In genomic region chr12:57753938-57754337, GRCh38 we compare ENCODE assay signal across 10 cellular contexts. TPM values are rescaled to one million over a fixed set of nuclear protein-coding genes. Genes with fewer than 3 reads are reported as not detected.
DNase-seq lines count a peak whose midpoint lies in the region; ATAC-seq and TF ChIP-seq lines count a peak whose summit lies in the region.
"Had no signal": no experiment of that assay in that cellular context is flagged by ENCODE, and none has a peak within 500 bp of the region (broad histone marks: within the 10 kb centered on the region; RNA-seq: fewer than 3 reads in every experiment).

No MANE protein-coding gene starts in this region.

- H3K9me3 ChIP-seq in HUES48 (ENCODE audit: control insufficient read depth, insufficient read depth, low read length) = no peaks in the 10 kb centered on the region
- no peaks in the 10 kb centered on the region for H3K9me3 ChIP-seq in gastrocnemius medialis
- H3K9me3 ChIP-seq: neutrophil had no signal

- H3K9me3 Mint-ChIP-seq in CD14-positive monocyte = peaks cover 0 to 7% (median 0%) of the 10 kb centered on the region in 7 donors
- no peaks in the 10 kb centered on the region for H3K9me3 Mint-ChIP-seq in activated naive CD8-positive, alpha-beta T cell treated with anti-CD3 and anti-CD28 coated beads, Interleukin-2, amount 10 ng/mL, durations not matched to agents 7 days and 5 days
- no peaks in the 10 kb centered on the region for H3K9me3 Mint-ChIP-seq in naive thymus-derived CD8-positive, alpha-beta T cell

- DNase-seq in CD14-positive monocyte (ENCODE audit: low spot score) (no peak), gastrocnemius medialis (no peak), HCEC 1CT (no peak), lower leg skin (ENCODE audit: low spot score in 2 of 2) (no peak)
- DNase-seq in activated naive CD8-positive, alpha-beta T cell treated with anti-CD3 and anti-CD28 coated beads, Interleukin-2, amount 10 ng/mL, durations not matched to agents 7 days and 5 days = no peak
- DNase-seq in naive thymus-derived CD8-positive, alpha-beta T cell = no peak
- DNase-seq: RPMI8226 had no signal

- peaks cover 12 to 28% of the 10 kb centered on the region in 2 donors for H3K36me3 Mint-ChIP-seq in CD14-positive monocyte
- peaks cover 20% of the 10 kb centered on the region for H3K36me3 Mint-ChIP-seq in activated naive CD8-positive, alpha-beta T cell treated with anti-CD3 and anti-CD28 coated beads, Interleukin-2, amount 10 ng/mL, durations not matched to agents 7 days and 5 days
- peaks cover 0 to 29% (median 0%) of the 10 kb centered on the region in 3 donors for H3K36me3 Mint-ChIP-seq in naive thymus-derived CD8-positive, alpha-beta T cell

- H3K27ac Mint-ChIP-seq in CD14-positive monocyte = peak overlapping the region in 1 of 7 donors; percentile 4
- H3K27ac Mint-ChIP-seq in activated naive CD8-positive, alpha-beta T cell treated with anti-CD3 and anti-CD28 coated beads, Interleukin-2, amount 10 ng/mL, durations not matched to agents 7 days and 5 days = peak overlapping the region; percentile 85
- peak overlapping the region; percentile 94 to 100 (median 97) for H3K27ac Mint-ChIP-seq in naive thymus-derived CD8-positive, alpha-beta T cell

- TF ChIP-seq POLR2A in gastrocnemius medialis (IDR thresholded peaks at IDR 0.05) (no peak), lower leg skin (IDR thresholded peaks at IDR 0.05) (no peak)

- H3K4me1 Mint-ChIP-seq in CD14-positive monocyte = peaks cover 44% of the 10 kb centered on the region
- peaks cover 41% of the 10 kb centered on the region for H3K4me1 Mint-ChIP-seq in activated naive CD8-positive, alpha-beta T cell treated with anti-CD3 and anti-CD28 coated beads, Interleukin-2, amount 10 ng/mL, durations not matched to agents 7 days and 5 days
- H3K4me1 Mint-ChIP-seq in naive thymus-derived CD8-positive, alpha-beta T cell = peaks cover 45 to 69% (median 62%) of the 10 kb centered on the region in 4 donors

- H3K27me3 Mint-ChIP-seq in CD14-positive monocyte (ENCODE audit: low read depth in 3 of 3) = peaks cover 7 to 13% (median 7%) of the 10 kb centered on the region in 3 donors
- H3K27me3 Mint-ChIP-seq in activated naive CD8-positive, alpha-beta T cell treated with anti-CD3 and anti-CD28 coated beads, Interleukin-2, amount 10 ng/mL, durations not matched to agents 7 days and 5 days = no peaks in the 10 kb centered on the region
- no peaks in the 10 kb centered on the region for H3K27me3 Mint-ChIP-seq in naive thymus-derived CD8-positive, alpha-beta T cell

- peaks cover 18% of the 10 kb centered on the region for H3K36me3 ChIP-seq in HUES48 (ENCODE audit: control insufficient read depth, insufficient read depth, low read length)
- H3K36me3 ChIP-seq in gastrocnemius medialis = peaks cover 0 to 37% of the 10 kb centered on the region in 2 donors
- H3K36me3 ChIP-seq: neutrophil had no signal

- in situ Hi-C loops in gastrocnemius medialis (cut with MboI; ENCODE audit: low sequenced_read_pairs in 4 of 4) = no loop called here

- WGBS in lower leg skin, 2 donors = 20 to 30% methylated on average over 1 of the region's 1 CpG

- H3K4me1 ChIP-seq in HUES48 (ENCODE audit: control insufficient read depth, insufficient read depth, low read length) = peaks cover 26% of the 10 kb centered on the region
- H3K4me1 ChIP-seq in gastrocnemius medialis = peaks cover 23 to 27% of the 10 kb centered on the region in 2 donors

- H3K4me3 ChIP-seq in HUES48 (ENCODE audit: low read depth, low read length) (peak overlapping the region; percentile 79), gastrocnemius medialis (peak overlapping the region in 1 of 4 donors; percentile 66), lower leg skin (ENCODE audit: low read depth, poor library complexity, severe bottlenecking) (no peak overlapping the region)

- intact Hi-C loops in CD14-positive monocyte (cut with micrococcal nuclease) (loop anchor here in 1 of 2 donors (10.0 kb wide), 1 partner anchor 209 kb away; the partner anchor contains the start of gene DCTN2), gastrocnemius medialis (cut with DNase I; ENCODE audit: low total_unique reads) (loop anchor here (2.0 kb wide), 3 partner anchors 19 to 233 kb away; partner anchors contain the start of genes CTDSP2, DDIT3, EEF1AKMT3 and METTL1), lower leg skin (cut with DNase I; ENCODE audit: low total_unique reads) (no loop called here)

- TF ChIP-seq CTCF in CD14-positive monocyte (IDR thresholded peaks at IDR 0.05) (no peak), gastrocnemius medialis (IDR thresholded peaks at IDR 0.05 in 4 of 5, conservative IDR thresholded peaks at IDR 0.05 in 1 of 5) (no peak), lower leg skin (IDR thresholded peaks at IDR 0.05) (no peak)

- H3K4me3 Mint-ChIP-seq in CD14-positive monocyte = peak overlapping the region; percentile 90 to 92
- peak overlapping the region; percentile 87 for H3K4me3 Mint-ChIP-seq in activated naive CD8-positive, alpha-beta T cell treated with anti-CD3 and anti-CD28 coated beads, Interleukin-2, amount 10 ng/mL, durations not matched to agents 7 days and 5 days
- H3K4me3 Mint-ChIP-seq in naive thymus-derived CD8-positive, alpha-beta T cell = peak overlapping the region; percentile 84 to 100 (median 92)

- H3K9ac ChIP-seq in HUES48 (ENCODE audit: low read depth, low read length) = no peak overlapping the region

- POLR2A ChIA-PET in activated naive CD8-positive, alpha-beta T cell treated with anti-CD3 and anti-CD28 coated beads, Interleukin-2, amount 10 ng/mL, durations not matched to agents 7 days and 5 days (lab: Charles Lee) = interaction anchor here (0.8 to 1.0 kb wide), 2 partner anchors 9 to 12 kb away, joined by 3 to 4 read pairs; partner anchors contain the start of genes CYP27B1 and TSPAN31
- POLR2A ChIA-PET in naive thymus-derived CD8-positive, alpha-beta T cell (lab: Charles Lee) = interaction anchor here (0.6 to 1.0 kb wide), 6 partner anchors 9 to 180 kb away, joined by 3 to 7 read pairs (median 4); partner anchors contain the start of genes EEF1AKMT3, METTL1 and TSPAN31

- H3K27ac ChIP-seq in HUES48 (ENCODE audit: low read depth, low read length) (no peak overlapping the region), gastrocnemius medialis (peak overlapping the region in 1 of 4 donors; percentile 49)
- H3K27ac ChIP-seq: neutrophil had no signal

- no peak for ATAC-seq in activated naive CD8-positive, alpha-beta T cell treated with anti-CD3 and anti-CD28 coated beads, Interleukin-2, amount 10 ng/mL, durations not matched to agents 7 days and 5 days (ENCODE audit: low read depth)
- ATAC-seq in naive thymus-derived CD8-positive, alpha-beta T cell = no peak
- ATAC-seq in gastrocnemius medialis (no peak), HG02938 (IDR thresholded peaks at IDR 0.05; ENCODE audit: unreplicated experiment) (no peak)

- peaks cover 44% of the 10 kb centered on the region for H3K27me3 ChIP-seq in HUES48 (ENCODE audit: control insufficient read depth, insufficient read depth, low read length)
- no peaks in the 10 kb centered on the region for H3K27me3 ChIP-seq in gastrocnemius medialis

RNA-seq across cellular contexts. Expression of gene MARCHF9, which starts 1.0 kb away (rescaled TPM):
- under 1 TPM; 0.14 to 0.23 TPM for polyA plus RNA-seq in CD14-positive monocyte
- total RNA-seq in activated naive CD8-positive, alpha-beta T cell treated with anti-CD3 and anti-CD28 coated beads, Interleukin-2, amount 10 ng/mL, durations not matched to agents 7 days and 5 days = 10 to 100 TPM; 37.1 to 38.3 TPM
- total RNA-seq in naive thymus-derived CD8-positive, alpha-beta T cell = 10 to 100 TPM; 59.5 to 64.8 TPM
- polyA plus RNA-seq in naive thymus-derived CD8-positive, alpha-beta T cell = 1 to 10 TPM; 2.2 to 6.6 (median 4.5) TPM
- total RNA-seq in gastrocnemius medialis = 10 to 100 TPM in 1 of 4 donors, 1 to 10 TPM in 3; 4.8 to 11.3 (median 7.9) TPM
- 10 to 100 TPM; 10.6 to 16.6 (median 12.8) TPM for total RNA-seq in lower leg skin

RNA-seq across cellular contexts. Expression of gene CDK4, which starts 1.8 kb away (rescaled TPM):
- 10 to 100 TPM; 27.4 to 38.4 TPM for polyA plus RNA-seq in CD14-positive monocyte
- total RNA-seq in activated naive CD8-positive, alpha-beta T cell treated with anti-CD3 and anti-CD28 coated beads, Interleukin-2, amount 10 ng/mL, durations not matched to agents 7 days and 5 days = 100 to 1,000 TPM in 1 of 2 experiments, 10 to 100 TPM in 1; 98.4 to 100 TPM
- total RNA-seq in naive thymus-derived CD8-positive, alpha-beta T cell = 10 to 100 TPM; 44.6 to 49.0 TPM
- polyA plus RNA-seq in naive thymus-derived CD8-positive, alpha-beta T cell = 100 to 1,000 TPM in 1 of 3 donors, 10 to 100 TPM in 2; 71.3 to 101 (median 80.5) TPM
- total RNA-seq in gastrocnemius medialis = 10 to 100 TPM; 39.7 to 55.5 (median 47.4) TPM
- total RNA-seq in lower leg skin = 10 to 100 TPM; 38.5 to 77.4 (median 54.6) TPM

RNA-seq across cellular contexts. Expression of gene TSPAN31, which starts 9.1 kb away (rescaled TPM):
- polyA plus RNA-seq in CD14-positive monocyte = 10 to 100 TPM; 43.0 to 48.1 TPM
- 10 to 100 TPM; 19.6 to 23.2 TPM for total RNA-seq in activated naive CD8-positive, alpha-beta T cell treated with anti-CD3 and anti-CD28 coated beads, Interleukin-2, amount 10 ng/mL, durations not matched to agents 7 days and 5 days
- 10 to 100 TPM; 22.5 to 24.8 TPM for total RNA-seq in naive thymus-derived CD8-positive, alpha-beta T cell
- polyA plus RNA-seq in naive thymus-derived CD8-positive, alpha-beta T cell = 10 to 100 TPM; 42.2 to 53.3 (median 47.3) TPM
- total RNA-seq in gastrocnemius medialis = 10 to 100 TPM; 25.5 to 58.9 (median 32.2) TPM
- total RNA-seq in lower leg skin = 10 to 100 TPM; 44.9 to 76.4 (median 54.7) TPM

RNA-seq across cellular contexts. Expression of gene CYP27B1, which starts 12.9 kb away (rescaled TPM):
- polyA plus RNA-seq in CD14-positive monocyte = not detected
- total RNA-seq in activated naive CD8-positive, alpha-beta T cell treated with anti-CD3 and anti-CD28 coated beads, Interleukin-2, amount 10 ng/mL, durations not matched to agents 7 days and 5 days = 1 to 10 TPM; 2.4 to 2.6 TPM
- total RNA-seq in naive thymus-derived CD8-positive, alpha-beta T cell = 1 to 10 TPM; 1.4 to 1.6 TPM
- polyA plus RNA-seq in naive thymus-derived CD8-positive, alpha-beta T cell = not detected
- not detected for total RNA-seq in gastrocnemius medialis
- 1 to 10 TPM in 3 of 4 donors, under 1 TPM in 1; 0.72 to 6.4 (median 1.7) TPM for total RNA-seq in lower leg skin

RNA-seq across cellular contexts. Expression of gene AGAP2, which starts 15.4 kb away (rescaled TPM):
- polyA plus RNA-seq in CD14-positive monocyte = under 1 TPM; 0.20 to 0.65 TPM
- 10 to 100 TPM; 68.3 to 71.6 TPM for total RNA-seq in activated naive CD8-positive, alpha-beta T cell treated with anti-CD3 and anti-CD28 coated beads, Interleukin-2, amount 10 ng/mL, durations not matched to agents 7 days and 5 days
- total RNA-seq in naive thymus-derived CD8-positive, alpha-beta T cell = 10 to 100 TPM; 54.4 to 58.8 TPM
- polyA plus RNA-seq in naive thymus-derived CD8-positive, alpha-beta T cell = 1 to 10 TPM; 4.3 to 6.9 (median 5.6) TPM
- total RNA-seq in gastrocnemius medialis (1 to 10 TPM; 1.8 to 5.4 (median 3.7) TPM), lower leg skin (1 to 10 TPM in 3 of 4 donors, under 1 TPM in 1; 0.55 to 1.6 (median 1.3) TPM)
